Comparison of ENCODE assay signal across 9 cellular contexts in the genomic region with DNA sequence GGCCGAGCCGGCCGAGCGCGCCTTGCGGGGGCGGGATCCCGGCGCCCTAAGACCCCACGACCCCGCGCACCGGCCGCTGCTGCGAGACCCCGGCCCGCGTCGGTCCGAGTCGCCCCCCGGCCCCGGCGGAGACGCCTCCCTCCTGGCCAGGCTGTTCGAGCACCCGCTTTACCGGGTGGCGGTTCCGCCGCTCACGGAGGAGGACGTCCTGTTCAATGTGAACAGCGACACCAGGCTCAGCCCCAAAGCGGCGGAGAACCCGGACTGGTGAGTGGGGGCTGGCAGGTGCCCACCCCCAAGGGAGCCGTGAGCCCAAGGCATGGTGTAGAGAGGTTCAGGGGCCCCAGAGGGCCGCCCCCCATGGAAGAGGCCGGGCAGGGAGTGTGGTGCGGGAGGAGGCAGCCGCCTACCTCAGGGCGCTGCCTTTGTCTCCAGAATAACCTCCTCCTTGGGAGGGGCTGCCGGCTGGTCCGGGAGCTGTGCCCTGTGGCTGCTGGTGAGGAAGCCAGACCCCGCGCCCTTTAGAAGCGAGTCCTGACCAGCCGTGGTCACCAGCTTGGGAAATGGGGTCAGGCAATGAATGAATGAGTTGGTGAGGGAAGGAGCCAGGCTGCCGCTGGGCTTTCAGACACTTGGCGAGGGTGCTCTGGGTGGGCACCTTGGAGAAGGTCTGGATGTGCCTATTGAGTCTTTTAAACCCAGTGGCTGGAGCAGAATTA. TPM values are rescaled to one million over a fixed set of nuclear protein-coding genes. Genes with fewer than 3 reads are reported as not detected.
DNase-seq lines count a peak whose midpoint lies in the region; ATAC-seq and TF ChIP-seq lines count a peak whose summit lies in the region.
"Had no signal": no experiment of that assay in that cellular context is flagged by ENCODE, and none has a peak within 500 bp of the region (broad histone marks: within the 10 kb centered on the region; RNA-seq: fewer than 3 reads in every experiment).

No MANE protein-coding gene starts in this region.

- H3K18ac ChIP-seq in mesenchymal stem cell (ENCODE audit: low read depth in 1 of 2, low read length in 2 of 2): peak overlapping the region in 1 of 2 experiments; percentile 97

- H2BK120ac ChIP-seq in mesenchymal stem cell (ENCODE audit: low read depth, low read length): no peak overlapping the region

- 3% methylated on average over 51 of the region's 51 CpGs for WGBS in mesenchymal stem cell

- H3K4me2 ChIP-seq in mesenchymal stem cell (ENCODE audit: low read length, poor library complexity, severe bottlenecking): peak overlapping the region; percentile 89

- H3K4ac ChIP-seq in mesenchymal stem cell (ENCODE audit: low read depth in 1 of 2, low read length in 2 of 2): peak overlapping the region in 1 of 2 experiments; percentile 12

- peak overlapping the region; percentile 73 to 98 for H3K4me3 ChIP-seq in mesenchymal stem cell (ENCODE audit: insufficient read depth in 1 of 2, low read depth in 1 of 2, low read length in 2 of 2)
- H3K4me3 ChIP-seq in tibial artery: peak overlapping the region; percentile 64 to 65

- peak overlapping the region; percentile 92 for H3K9ac ChIP-seq in mesenchymal stem cell (ENCODE audit: low read length)

- no peaks in the 10 kb centered on the region for H3K9me3 Mint-ChIP-seq in activated T-cell treated with anti-CD3 and anti-CD28 coated beads, Interleukin-2, amount 50 U/mL, for 4 hours
- H3K9me3 Mint-ChIP-seq in activated T-cell treated with anti-CD3 and anti-CD28 coated beads, Interleukin-2, amount 50 U/mL, for 72 hours: no peaks in the 10 kb centered on the region

- H3K4me1 Mint-ChIP-seq in activated T-cell treated with anti-CD3 and anti-CD28 coated beads, Interleukin-2, amount 50 U/mL, for 4 hours (ENCODE audit: low read depth): peaks cover 3% of the 10 kb centered on the region
- no peaks in the 10 kb centered on the region for H3K4me1 Mint-ChIP-seq in activated T-cell treated with anti-CD3 and anti-CD28 coated beads, Interleukin-2, amount 50 U/mL, for 72 hours (ENCODE audit: low read depth)

- H2BK5ac ChIP-seq in mesenchymal stem cell (ENCODE audit: low read depth, low read length, poor library complexity, severe bottlenecking): no peak overlapping the region

- H3K36me3 ChIP-seq in mesenchymal stem cell (ENCODE audit: control insufficient read depth in 1 of 2, insufficient read depth in 2 of 2, low read depth in 1 of 2, low read length in 2 of 2): peaks cover 35 to 52% of the 10 kb centered on the region in 2 experiments
- H3K36me3 ChIP-seq in tibial artery: peaks cover 35 to 37% (median 36%) of the 10 kb centered on the region in 3 donors

- intact Hi-C loops in tibial artery (cut with DNase I; ENCODE audit: low total_unique reads) (loop anchor here (5.0 kb wide), 2 partner anchors 39 to 46 kb away; no protein-coding TSS in a partner anchor), posterior vena cava (cut with DNase I) (no loop called here)

- peak overlapping the region; percentile 20 for H2BK15ac ChIP-seq in mesenchymal stem cell (ENCODE audit: low read depth, poor library complexity, severe bottlenecking)

- no peaks in the 10 kb centered on the region for H3K36me3 Mint-ChIP-seq in activated T-cell treated with anti-CD3 and anti-CD28 coated beads, Interleukin-2, amount 50 U/mL, for 4 hours (ENCODE audit: insufficient read depth)
- no peaks in the 10 kb centered on the region for H3K36me3 Mint-ChIP-seq in activated T-cell treated with anti-CD3 and anti-CD28 coated beads, Interleukin-2, amount 50 U/mL, for 72 hours (ENCODE audit: insufficient read depth in 2 of 2)

- DNase-seq in activated T-cell treated with anti-CD3 and anti-CD28 coated beads, Interleukin-2, amount 50 U/mL, for 4 hours: no peak
- no peak for DNase-seq in activated T-cell treated with anti-CD3 and anti-CD28 coated beads, Interleukin-2, amount 50 U/mL, for 72 hours
- peak; percentile 30 for DNase-seq in cerebellar cortex (ENCODE audit: low spot score)
- peak; percentile 8 for DNase-seq in mesenchymal stem cell
- no peak for DNase-seq in tibial artery
- no peak for DNase-seq in activated CD8-positive, alpha-beta memory T cell treated with anti-CD3 and anti-CD28 coated beads, Interleukin-2, amount 50 U/mL, for 48 hours
- DNase-seq in posterior vena cava (ENCODE audit: low spot score): no peak
- DNase-seq: GDM1 had no signal

- H3K4me1 ChIP-seq in mesenchymal stem cell (ENCODE audit: control insufficient read depth, insufficient read depth, low read depth, low read length): peaks cover 39% of the 10 kb centered on the region
- peaks cover 0 to 58% (median 45%) of the 10 kb centered on the region in 4 donors for H3K4me1 ChIP-seq in tibial artery

- H4K8ac ChIP-seq in mesenchymal stem cell (ENCODE audit: low read length): no peak overlapping the region

- no peak for ATAC-seq in activated T-cell treated with anti-CD3 and anti-CD28 coated beads, Interleukin-2, amount 50 U/mL, for 4 hours
- no peak for ATAC-seq in activated T-cell treated with anti-CD3 and anti-CD28 coated beads, Interleukin-2, amount 50 U/mL, for 72 hours (replicated peaks in 1 of 2)
- ATAC-seq in GM21825 (IDR thresholded peaks at IDR 0.05; ENCODE audit: unreplicated experiment): no peak

- no peak overlapping the region for H2AK5ac ChIP-seq in mesenchymal stem cell (ENCODE audit: low read length, severe bottlenecking)

- TF ChIP-seq CTCF in tibial artery (IDR thresholded peaks at IDR 0.05): no peak

- peak overlapping the region; percentile 38 for H3K4me3 Mint-ChIP-seq in activated T-cell treated with anti-CD3 and anti-CD28 coated beads, Interleukin-2, amount 50 U/mL, for 4 hours
- H3K4me3 Mint-ChIP-seq in activated T-cell treated with anti-CD3 and anti-CD28 coated beads, Interleukin-2, amount 50 U/mL, for 72 hours: peak overlapping the region in 1 of 2 donors; percentile 40

- H3K14ac ChIP-seq in mesenchymal stem cell (ENCODE audit: low read length in 2 of 2): peak overlapping the region in 1 of 2 experiments; percentile 16

- peak overlapping the region in 1 of 2 experiments; percentile 34 for H3K23ac ChIP-seq in mesenchymal stem cell (ENCODE audit: low read length in 2 of 2)

- H3K9me3 ChIP-seq in mesenchymal stem cell (ENCODE audit: control insufficient read depth, low read length) (no peaks in the 10 kb centered on the region), tibial artery (no peaks in the 10 kb centered on the region)

- H3K79me1 ChIP-seq in mesenchymal stem cell (replicated peaks; ENCODE audit: low read length, poor library complexity, severe bottlenecking): peaks cover 29% of the 10 kb centered on the region

- H3K27me3 ChIP-seq in mesenchymal stem cell (ENCODE audit: control insufficient read depth in 1 of 2, insufficient read depth in 1 of 2, low read length in 2 of 2) (peaks cover 0 to 8% of the 10 kb centered on the region in 2 experiments), tibial artery (no peaks in the 10 kb centered on the region)

- peaks cover 53% of the 10 kb centered on the region for H3K27me3 Mint-ChIP-seq in activated T-cell treated with anti-CD3 and anti-CD28 coated beads, Interleukin-2, amount 50 U/mL, for 4 hours (ENCODE audit: low read depth)
- peaks cover 22% of the 10 kb centered on the region for H3K27me3 Mint-ChIP-seq in activated T-cell treated with anti-CD3 and anti-CD28 coated beads, Interleukin-2, amount 50 U/mL, for 72 hours (ENCODE audit: low read depth)

- no peak overlapping the region for H2BK12ac ChIP-seq in mesenchymal stem cell (ENCODE audit: low read length in 2 of 2)

- H3K27ac ChIP-seq in mesenchymal stem cell (ENCODE audit: low read length, poor library complexity, severe bottlenecking) (no peak overlapping the region), tibial artery (peak overlapping the region; percentile 36 to 89)

- no peak overlapping the region for H2AFZ ChIP-seq in mesenchymal stem cell (ENCODE audit: low read depth, low read length)

- H3K27ac Mint-ChIP-seq in activated T-cell treated with anti-CD3 and anti-CD28 coated beads, Interleukin-2, amount 50 U/mL, for 72 hours: no peak overlapping the region

- no peak overlapping the region for H4K91ac ChIP-seq in mesenchymal stem cell (ENCODE audit: low read length)

RNA-seq across cellular contexts. Expression of gene FAM20C, which starts 1.3 kb away (rescaled TPM):
- total RNA-seq in activated T-cell treated with anti-CD3 and anti-CD28 coated beads, Interleukin-2, amount 50 U/mL, for 4 hours: 1 to 10 TPM in 2 of 3 donors, under 1 TPM in 1; 0.47 to 2.0 (median 1.7) TPM
- under 1 TPM in 1 of 2 donors, not detected in 1; 0.12 TPM for total RNA-seq in activated T-cell treated with anti-CD3 and anti-CD28 coated beads, Interleukin-2, amount 50 U/mL, for 72 hours
- 56.3 TPM for polyA plus RNA-seq in mesenchymal stem cell (2013, experiment 1 of 2)
- 57.5 TPM for polyA plus RNA-seq in mesenchymal stem cell (2013, experiment 2 of 2)
- 10 to 100 TPM; 56.6 to 74.3 TPM for total RNA-seq in posterior vena cava

Comparison
In these comparisons a context has a peak if more than half of its experiments do, and no peak if none do; other contexts are left out.
1. DNase-seq: peak in cerebellar cortex (single experiment) and mesenchymal stem cell (single experiment); none in activated T-cell treated with anti-CD3 and anti-CD28 coated beads, Interleukin-2, amount 50 U/mL, for 4 hours (single experiment), activated T-cell treated with anti-CD3 and anti-CD28 coated beads, Interleukin-2, amount 50 U/mL, for 72 hours (0 of 2), tibial artery (0 of 2), activated CD8-positive, alpha-beta memory T cell treated with anti-CD3 and anti-CD28 coated beads, Interleukin-2, amount 50 U/mL, for 48 hours (single experiment) and posterior vena cava (single experiment).
2. RNA of gene FAM20C, which starts 1.3 kb away (total RNA-seq): 56.6 to 74.3 TPM in posterior vena cava; 0.47 to 2.0 TPM in activated T-cell treated with anti-CD3 and anti-CD28 coated beads, Interleukin-2, amount 50 U/mL, for 4 hours and 0.12 TPM in activated T-cell treated with anti-CD3 and anti-CD28 coated beads, Interleukin-2, amount 50 U/mL, for 72 hours; every median in the first group is over 10 times any median in the second.